ENCODE assay signal across 14 cellular contexts in the genomic region with DNA sequence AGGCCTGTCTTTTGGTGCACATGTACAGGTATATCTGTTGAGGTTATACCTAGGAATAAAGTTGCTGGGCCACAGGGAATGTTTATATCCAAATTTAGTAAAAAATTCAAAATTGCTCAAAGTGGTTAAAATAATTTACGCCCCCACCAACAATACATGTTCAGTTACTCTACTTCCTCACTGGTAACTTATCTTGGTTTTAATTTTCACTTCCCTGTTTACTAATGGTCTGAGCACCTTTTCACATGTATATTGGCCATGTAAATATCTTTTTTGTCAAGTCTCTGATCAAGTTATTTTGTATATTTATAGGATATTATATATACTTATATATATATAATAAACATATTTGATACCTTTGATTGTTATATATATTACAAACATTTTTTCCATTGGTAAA. TPM values are rescaled to one million over a fixed set of nuclear protein-coding genes. Genes with fewer than 3 reads are reported as not detected.
DNase-seq lines count a peak whose midpoint lies in the region; ATAC-seq and TF ChIP-seq lines count a peak whose summit lies in the region.
"Had no signal": no experiment of that assay in that cellular context is flagged by ENCODE, and none has a peak within 500 bp of the region (broad histone marks: within the 10 kb centered on the region; RNA-seq: fewer than 3 reads in every experiment).

No MANE protein-coding gene starts in this region.

- WGBS in psoas muscle, 3 donors, result 85 to 89% (median 86%) methylated on average over 1 of the region's 1 CpG

- TF ChIP-seq CTCF in psoas muscle (IDR thresholded peaks at IDR 0.05), result no peak

- intact Hi-C loops in psoas muscle (cut with DNase I), result loop anchor here in 1 of 2 donors (5.0 kb wide), 1 partner anchor 364 kb away; a partner anchor contains a TSS

- no peaks in the 10 kb centered on the region for H3K27me3 ChIP-seq in psoas muscle (ENCODE audit: insufficient read depth in 3 of 3, low read length in 2 of 3)
- H3K27me3 ChIP-seq: BLaER1, SJCRH30 had no signal

- peaks cover 33% of the 10 kb centered on the region for H3K4me1 ChIP-seq in psoas muscle
- H3K4me1 ChIP-seq: BLaER1, SJCRH30 had no signal

- peak; percentile 53 for ATAC-seq in GM18873 (IDR thresholded peaks at IDR 0.05; ENCODE audit: low FRiP score, unreplicated experiment)
- ATAC-seq in HG02623 (IDR thresholded peaks at IDR 0.05; ENCODE audit: unreplicated experiment), result peak; percentile 57
- peak; percentile 85 for ATAC-seq in HG03565 (IDR thresholded peaks at IDR 0.05; ENCODE audit: unreplicated experiment)
- peak in 2 of 4 donors; percentile 21 to 33 for ATAC-seq in psoas muscle
- no peak for ATAC-seq in HG03196 (IDR thresholded peaks at IDR 0.05; ENCODE audit: unreplicated experiment)
- no peak for ATAC-seq in HG03045 (IDR thresholded peaks at IDR 0.05; ENCODE audit: unreplicated experiment)
- no peak for ATAC-seq in GM19463 (IDR thresholded peaks at IDR 0.05; ENCODE audit: unreplicated experiment)

- no peak for DNase-seq in psoas muscle
- no peak for DNase-seq in H4 (ENCODE audit: low spot score)
- DNase-seq: activated T-cell treated with anti-CD3 and anti-CD28 coated beads, Interleukin-2, amount 50 U/mL, for 24 hours; amygdala; SJCRH30; stimulated activated CD4-positive, alpha-beta T cell treated with anti-CD3 and anti-CD28 coated beads, Interleukin-4, amount 100 ng/mL, for 24 hours had no signal

- H3K36me3 ChIP-seq in psoas muscle (ENCODE audit: insufficient read depth in 1 of 2, low read depth in 1 of 2), result no peaks in the 10 kb centered on the region
- H3K36me3 ChIP-seq: BLaER1, SJCRH30 had no signal

- peak overlapping the region; percentile 49 for H3K4me3 ChIP-seq in psoas muscle
- H3K4me3 ChIP-seq: BLaER1, SJCRH30 had no signal

- H3K9me3 ChIP-seq in psoas muscle, result no peaks in the 10 kb centered on the region
- H3K9me3 ChIP-seq: BLaER1, SJCRH30 had no signal

- peak overlapping the region; percentile 54 for H3K27ac ChIP-seq in psoas muscle
- H3K27ac ChIP-seq: BLaER1, SJCRH30, VCaP had no signal

RNA-seq across cellular contexts. Expression of a gene that starts 9.7 kb away (rescaled TPM):
- 1 to 10 TPM; 2.7 to 4.6 (median 4.3) TPM for total RNA-seq in psoas muscle
- polyA plus RNA-seq in psoas muscle, result 1 to 10 TPM; 1.9 to 2.3 (median 2.0) TPM
- 1.7 and 2.3 TPM in 2 replicates for total RNA-seq in H4 (2014; rRNA removed; shearing (Covaris generic))

Comparison
In these comparisons a context has a peak if more than half of its experiments do, and no peak if none do; other contexts are left out.
1. ATAC-seq: peak in GM18873 (single experiment), HG02623 (single experiment) and HG03565 (single experiment); none in HG03196 (single experiment), HG03045 (single experiment) and GM19463 (single experiment).